Comparison of ENCODE assay signal across 8 cellular contexts in genomic region chr3:98902341-98902740, GRCh38. TPM values are rescaled to one million over a fixed set of nuclear protein-coding genes. Genes with fewer than 3 reads are reported as not detected.
A peak's percentile ranks its signal among the peaks of the same experiment; 100 is the strongest.
DNase-seq lines count a peak whose midpoint lies in the region; ATAC-seq, FAIRE-seq and TF ChIP-seq lines count a peak whose summit lies in the region.

No MANE protein-coding gene starts in this region.

- POLR2A ChIA-PET in activated CD4-positive, alpha-beta T cell treated with anti-CD3 and anti-CD28 coated beads for 36 hours (lab: Charles Lee): interaction anchor here (0.6 to 1.4 kb wide), 3 partner anchors 248 to 1138 kb away, joined by 4 to 7 read pairs (median 4); partner anchors contain the start of gene ARL6

- peak overlapping the region; percentile 80 for H3K4me3 Mint-ChIP-seq in activated CD4-positive, alpha-beta T cell treated with anti-CD3 and anti-CD28 coated beads for 36 hours

- intact Hi-C loops in activated CD4-positive, alpha-beta T cell treated with anti-CD3 and anti-CD28 coated beads for 36 hours (cut with DNase I, micrococcal nuclease): loop anchor here (5.0 kb wide), 8 partner anchors 170 to 1500 kb away; partner anchors contain the start of genes CMSS1 (in 1 of the 2), GABRR3 (in 1 of the 2), LNP1 (in 1 of the 2) and TBC1D23 (in 1 of the 2)
- intact Hi-C loops in left colon (cut with DNase I, micrococcal nuclease): no loop called here

- no peaks in the 10 kb centered on the region for H3K36me3 Mint-ChIP-seq in activated CD4-positive, alpha-beta T cell treated with anti-CD3 and anti-CD28 coated beads for 36 hours (ENCODE audit: low read depth)
- H3K36me3 Mint-ChIP-seq in activated naive CD4-positive, alpha-beta T cell treated with anti-CD3 and anti-CD28 coated beads, Interleukin-2, amount 50 U/mL, for 72 hours: no peaks in the 10 kb centered on the region

- H4K20me1 ChIP-seq in keratinocyte (ENCODE audit: control insufficient read depth, extremely low read depth, insufficient read depth, low read length): peaks cover 10% of the 10 kb centered on the region

- peak overlapping the region; percentile 94 for H3K4me2 ChIP-seq in keratinocyte (ENCODE audit: control insufficient read depth, extremely low read depth, insufficient read depth, low read depth, low read length)

- H3K9ac ChIP-seq in keratinocyte (ENCODE audit: control insufficient read depth, extremely low read depth, insufficient read depth, low read length): peak overlapping the region; percentile 79

- H3K27ac Mint-ChIP-seq in activated CD4-positive, alpha-beta T cell treated with anti-CD3 and anti-CD28 coated beads for 36 hours: peak overlapping the region; percentile 69
- peak overlapping the region; percentile 89 to 91 for H3K27ac Mint-ChIP-seq in activated naive CD4-positive, alpha-beta T cell treated with anti-CD3 and anti-CD28 coated beads, Interleukin-2, amount 50 U/mL, for 72 hours

- H3K4me3 ChIP-seq in keratinocyte (ENCODE audit: control insufficient read depth in 2 of 3, extremely low read depth in 1 of 3, insufficient read depth in 2 of 3, low read depth in 1 of 3, low read length in 3 of 3): peak overlapping the region; percentile 38 to 89 (median 77)

- peak overlapping the region; percentile 63 for H2AFZ ChIP-seq in keratinocyte (ENCODE audit: control insufficient read depth, low read length)

- no peak for DNase-seq in activated CD4-positive, alpha-beta T cell treated with anti-CD3 and anti-CD28 coated beads for 36 hours
- no peak for DNase-seq in activated CD4-positive, alpha-beta T cell treated with anti-CD3 and anti-CD28 coated beads for 48 hours
- no peak for DNase-seq in activated naive CD4-positive, alpha-beta T cell treated with anti-CD3 and anti-CD28 coated beads, Interleukin-2, amount 50 U/mL, for 72 hours (ENCODE audit: low spot score in 2 of 2)
- DNase-seq in keratinocyte (ENCODE audit: low read depth, low spot score) (no peak), left colon (no peak)

- no peaks in the 10 kb centered on the region for H3K9me3 Mint-ChIP-seq in activated CD4-positive, alpha-beta T cell treated with anti-CD3 and anti-CD28 coated beads for 36 hours (ENCODE audit: low read depth)
- H3K9me3 Mint-ChIP-seq in activated naive CD4-positive, alpha-beta T cell treated with anti-CD3 and anti-CD28 coated beads, Interleukin-2, amount 50 U/mL, for 72 hours: no peaks in the 10 kb centered on the region

- H3K79me2 ChIP-seq in keratinocyte (ENCODE audit: control insufficient read depth, insufficient read depth, low read length): peaks cover 55% of the 10 kb centered on the region

- dilution Hi-C loops in keratinocyte (cut with MboI; ENCODE audit: extremely low pct_ligation_motif_present, low sequenced_read_pairs): no loop called here

- H3K9me1 ChIP-seq in keratinocyte (ENCODE audit: control insufficient read depth, extremely low read depth, insufficient read depth, low read length): no peaks in the 10 kb centered on the region

- peaks cover 16% of the 10 kb centered on the region for H3K4me1 Mint-ChIP-seq in activated CD4-positive, alpha-beta T cell treated with anti-CD3 and anti-CD28 coated beads for 36 hours

- no peak for FAIRE-seq in keratinocyte (lab: Jason Lieb, UNC)

- H3K4me1 ChIP-seq in keratinocyte (ENCODE audit: control insufficient read depth, extremely low read depth, insufficient read depth, low read length): peaks cover 31% of the 10 kb centered on the region

- no peaks in the 10 kb centered on the region for H3K9me3 ChIP-seq in keratinocyte (ENCODE audit: control insufficient read depth, low read depth, low read length)

- H3K27me3 Mint-ChIP-seq in activated CD4-positive, alpha-beta T cell treated with anti-CD3 and anti-CD28 coated beads for 36 hours: peaks cover 5% of the 10 kb centered on the region

- peaks cover 0 to 8% of the 10 kb centered on the region in 2 experiments for H3K36me3 ChIP-seq in keratinocyte (ENCODE audit: control insufficient read depth in 2 of 2, extremely low read depth in 1 of 2, insufficient read depth in 2 of 2, low read length in 2 of 2)

- H3K27me3 ChIP-seq in keratinocyte (ENCODE audit: control insufficient read depth, extremely low read depth, insufficient read depth, low read length): no peaks in the 10 kb centered on the region

- TF ChIP-seq CTCF in keratinocyte (optimal IDR thresholded peaks at IDR 0.05 in 1 of 3, IDR thresholded peaks at IDR 0.05 in 1 of 3, conservative IDR thresholded peaks at IDR 0.05 in 1 of 3; ENCODE audit: extremely low read depth in 1 of 3, insufficient read depth in 2 of 3, low read length in 3 of 3): no peak

- ATAC-seq in activated CD4-positive, alpha-beta T cell treated with anti-CD3 and anti-CD28 coated beads for 36 hours: no peak
- ATAC-seq in activated naive CD4-positive, alpha-beta T cell treated with anti-CD3 and anti-CD28 coated beads, Interleukin-2, amount 50 U/mL, for 72 hours: no peak
- ATAC-seq in left colon (no peak), HG02981 (IDR thresholded peaks at IDR 0.05; ENCODE audit: unreplicated experiment) (no peak), GM19023 (IDR thresholded peaks at IDR 0.05; ENCODE audit: unreplicated experiment) (no peak)

- H3K27ac ChIP-seq in keratinocyte (ENCODE audit: control insufficient read depth, insufficient read depth, low read length) (peak overlapping the region; percentile 81), temporal lobe (ENCODE audit: low read depth, low read length) (peak overlapping the region; percentile 88)

- CTCF ChIA-PET in activated CD4-positive, alpha-beta T cell treated with anti-CD3 and anti-CD28 coated beads for 36 hours (lab: Charles Lee): interaction anchor here (0.7 to 1.2 kb wide), 4 partner anchors 10 to 175 kb away, joined by 3 to 7 read pairs (median 4); no protein-coding TSS in a partner anchor

RNA-seq across cellular contexts. Expression of gene DCBLD2, which starts 0.8 kb away (rescaled TPM):
- total RNA-seq in activated CD4-positive, alpha-beta T cell treated with anti-CD3 and anti-CD28 coated beads for 36 hours: 1 to 10 TPM; 1.9 to 2.5 TPM
- 1 to 10 TPM; 2.8 to 3.2 TPM for total RNA-seq in activated naive CD4-positive, alpha-beta T cell treated with anti-CD3 and anti-CD28 coated beads, Interleukin-2, amount 50 U/mL, for 72 hours
- polyA plus RNA-seq in keratinocyte: 226 to 552 TPM (median 465 TPM) in 3 replicates
- polyA plus RNA-seq in keratinocyte (2011; ENCODE audit: low read depth): 43.5 TPM
- polyA plus RNA-seq in keratinocyte (2011; cell fraction: cytosol; rRNA removed): 139 and 276 TPM in 2 replicates
- 427 and 537 TPM in 2 replicates for polyA plus RNA-seq in keratinocyte (2011; cell fraction: nucleus; rRNA removed)
- 47.0 and 314 TPM in 2 replicates for polyA plus RNA-seq in keratinocyte (2012; ENCODE audit: low replicate concordance)
- polyA minus RNA-seq in keratinocyte: 309 to 761 TPM (median 397 TPM) in 3 replicates
- polyA minus RNA-seq in keratinocyte (2011; cell fraction: cytosol; rRNA and poly(A)+ RNA removed): 419 TPM
- 805 and 1,429 TPM in 2 replicates for polyA minus RNA-seq in keratinocyte (2011; cell fraction: nucleus; rRNA and poly(A)+ RNA removed)
- total RNA-seq in temporal lobe (17.5 TPM), left colon (10 to 100 TPM in 1 of 2 donors, 1 to 10 TPM in 1; 8.9 to 12.2 TPM)

Comparison
In these comparisons a context has a peak if more than half of its experiments do, and no peak if none do; other contexts are left out.
1. intact Hi-C loops: an anchor here in activated CD4-positive, alpha-beta T cell treated with anti-CD3 and anti-CD28 coated beads for 36 hours (5.0 kb wide); none called in left colon.